8 cellular contexts compared by ENCODE assay signal in the genomic region with DNA sequence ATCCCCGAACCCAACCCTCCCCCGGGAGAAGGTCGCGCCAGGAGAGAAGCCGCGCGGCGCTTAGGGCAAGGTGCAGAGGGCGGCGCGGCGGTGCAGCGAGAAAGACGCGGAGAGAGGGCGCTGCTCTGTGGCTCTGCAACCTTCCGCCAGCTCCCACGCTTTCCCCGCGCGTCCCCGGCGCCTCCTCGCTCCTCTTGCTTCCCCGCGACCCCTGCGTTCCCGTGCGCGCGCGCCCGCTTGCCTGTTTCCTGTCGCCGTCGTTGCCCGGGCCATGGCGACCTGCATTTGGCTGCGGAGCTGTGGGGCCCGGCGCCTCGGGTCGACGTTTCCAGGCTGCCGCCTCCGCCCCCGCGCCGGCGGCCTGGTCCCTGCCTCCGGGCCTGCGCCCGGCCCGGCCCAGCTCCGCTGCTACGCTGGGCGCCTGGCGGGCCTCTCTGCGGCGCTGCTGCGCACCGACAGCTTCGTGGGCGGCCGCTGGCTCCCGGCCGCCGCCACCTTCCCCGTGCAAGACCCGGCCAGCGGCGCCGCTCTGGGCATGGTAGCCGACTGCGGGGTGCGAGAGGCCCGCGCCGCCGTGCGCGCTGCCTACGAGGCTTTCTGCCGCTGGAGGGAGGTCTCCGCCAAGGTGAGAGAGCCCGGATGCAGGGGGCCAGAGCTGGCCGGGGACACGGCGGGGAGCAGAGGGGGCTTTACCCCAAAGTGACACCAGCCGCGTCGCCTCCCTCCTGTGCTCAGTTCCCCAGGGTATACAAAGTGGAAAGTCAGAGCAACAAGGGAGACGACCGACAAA. TPM values are rescaled to one million over a fixed set of nuclear protein-coding genes. Genes with fewer than 3 reads are reported as not detected.
DNase-seq lines count a peak whose midpoint lies in the region; ATAC-seq and TF ChIP-seq lines count a peak whose summit lies in the region.

ALDH5A1 (plus strand) TSS at position 244 of the 790 bp plus-strand sequence; CDS start at position 272, 28 bp downstream.

- peaks cover 30% of the 10 kb centered on the region for H3K27me3 ChIP-seq in foreskin keratinocyte
- peaks cover 54% of the 10 kb centered on the region for H3K27me3 ChIP-seq in neutrophil

- peak; percentile 43 for DNase-seq in DMS 273 treated with DMSO at 0.1 percent for 48 hours (lab: John Stamatoyannopoulos, UW)
- DNase-seq in HUDEP-2 (lab: John Stamatoyannopoulos, UW; ENCODE audit: unreplicated experiment in 76 of 76), result peak in 70 of 76 experiments; percentile 26 to 85 (median 72)
- peak; percentile 73 for DNase-seq in RPMI8226
- peak; percentile 69 for DNase-seq in activated T-helper 9 cell treated with anti-CD3 and anti-CD28 coated beads, Interleukin-2, amount 50 U/mL, for 16 hours (ENCODE audit: low read depth)
- DNase-seq in foreskin keratinocyte, result peak in 1 of 2 donors; percentile 22
- DNase-seq in substantia nigra (lab: John Stamatoyannopoulos, UW), result peak in 44 of 49 donors; percentile 5 to 81 (median 42)

- H3K27ac ChIP-seq in foreskin keratinocyte (no peak within 1 kb of the TSS), neutrophil (no peak within 1 kb of the TSS), substantia nigra (ENCODE audit: low read depth, low read length, poor library complexity, severe bottlenecking) (peak within 1 kb of the TSS; percentile 46)

- TF ChIP-seq CTCF in foreskin keratinocyte (conservative IDR thresholded peaks at IDR 0.05), result peak; percentile 27
- TF ChIP-seq CTCF in neutrophil (IDR thresholded peaks at IDR 0.05), result no peak

- H3K9me3 ChIP-seq in neutrophil, result no peaks in the 10 kb centered on the region

- ATAC-seq in GM21360 (IDR thresholded peaks at IDR 0.05; ENCODE audit: unreplicated experiment) (peak; percentile 66), foreskin keratinocyte (peak; percentile 82)

- peak within 1 kb of the TSS; percentile 49 to 58 for H3K4me3 ChIP-seq in neutrophil (ENCODE audit: low read depth in 1 of 2, low read length in 1 of 2)

- no peaks in the 10 kb centered on the region for H3K4me1 ChIP-seq in foreskin keratinocyte
- peaks cover 11 to 19% of the 10 kb centered on the region in 2 experiments for H3K4me1 ChIP-seq in neutrophil (ENCODE audit: control insufficient read depth in 1 of 2, insufficient read depth in 1 of 2, low read depth in 1 of 2, low read length in 1 of 2)

- no peaks in the 10 kb centered on the region for H3K36me3 ChIP-seq in neutrophil

RNA-seq across cellular contexts. Expression of gene ALDH5A1, which starts in this region (rescaled TPM):
- 0.37 and 0.42 TPM in 2 replicates for total RNA-seq in foreskin keratinocyte
- polyA plus RNA-seq in foreskin keratinocyte, result 0.20 and 0.25 TPM in 2 replicates

Comparison
In these comparisons a context has a peak if more than half of its experiments do, and no peak if none do; other contexts are left out.
1. Peak in ATAC-seq in foreskin keratinocyte; RNA of the gene not detected or under 1 TPM.